ENCODE assay signal across 19 cellular contexts in genomic region chr15:68204361-68204760, GRCh38. TPM values are rescaled to one million over a fixed set of nuclear protein-coding genes. Genes with fewer than 3 reads are reported as not detected.
A peak's percentile ranks its signal among the peaks of the same experiment; 100 is the strongest.
DNase-seq lines count a peak whose midpoint lies in the region; ATAC-seq and TF ChIP-seq lines count a peak whose summit lies in the region.
"Had no signal": no experiment of that assay in that cellular context is flagged by ENCODE, and none has a peak within 500 bp of the region (broad histone marks: within the 10 kb centered on the region; RNA-seq: fewer than 3 reads in every experiment).

No MANE protein-coding gene starts in this region.

- H3K36me3 ChIP-seq in body of pancreas (replicated peaks in 1 of 2; ENCODE audit: insufficient read depth in 1 of 2, low read depth in 2 of 2) (no peaks in the 10 kb centered on the region), mucosa of rectum (ENCODE audit: control insufficient read depth in 2 of 2, insufficient read depth in 2 of 2, low read length in 2 of 2) (no peaks in the 10 kb centered on the region), transverse colon (no peaks in the 10 kb centered on the region), HAP-1 (replicated peaks) (peaks cover 32% of the 10 kb centered on the region), PC-3 (ENCODE audit: low read depth, low read length) (no peaks in the 10 kb centered on the region), neural progenitor cell (no peaks in the 10 kb centered on the region)

- peaks cover 30% of the 10 kb centered on the region for H3K4me1 Mint-ChIP-seq in T-helper 2 cell treated with Interferon-gamma antibody and Interleukin-4, amounts not matched to agents 5 μg/mL and 100 μg/mL, for 36 hours (ENCODE audit: low read depth)
- H3K4me1 Mint-ChIP-seq in neural progenitor cell, result peaks cover 39% of the 10 kb centered on the region

- no peaks in the 10 kb centered on the region for H3F3A ChIP-seq in PC-3 (ENCODE audit: low read length, unreplicated experiment)
- H3F3A ChIP-seq in neural progenitor cell (ENCODE audit: low read depth), result peaks cover 22% of the 10 kb centered on the region

- in situ Hi-C loops in transverse colon (cut with MboI; ENCODE audit: low pct_ligation_motif_present in 1 of 4, low pct_unique_long_range_greater_than_20kb in 1 of 4, low sequenced_read_pairs in 3 of 4), result no loop called here
- in situ Hi-C loops in HAP-1 (cut with MboI; ENCODE audit: low sequenced_read_pairs), result no loop called here

- CTCF ChIA-PET in PC-3 (lab: Charles Lee), result no interaction called here

- no peaks in the 10 kb centered on the region for H3K27me3 Mint-ChIP-seq in T-helper 2 cell treated with Interferon-gamma antibody and Interleukin-4, amounts not matched to agents 5 μg/mL and 100 μg/mL, for 36 hours (ENCODE audit: low read depth)
- peaks cover 8% of the 10 kb centered on the region for H3K27me3 Mint-ChIP-seq in neural progenitor cell (ENCODE audit: insufficient read depth, low read depth)
- H3K27me3 Mint-ChIP-seq: activated CD8-positive, alpha-beta T cell treated with anti-CD3 and anti-CD28 coated beads for 36 hours; activated naive CD4-positive, alpha-beta T cell treated with anti-CD3 and anti-CD28 coated beads, Interleukin-2, amount 50 U/mL, for 24 hours; activated T-cell treated with anti-CD3 and anti-CD28 coated beads, Interleukin-2, amount 50 U/mL, for 24 hours had no signal

- H2AFZ ChIP-seq in PC-3 (ENCODE audit: low read length) (no peak overlapping the region), neural progenitor cell (replicated peaks) (no peak overlapping the region)
- H2AFZ ChIP-seq: GM23248 had no signal

- POLR2A ChIA-PET in PC-3 (lab: Charles Lee; ENCODE audit: unreplicated experiment), result no interaction called here

- ATAC-seq in body of pancreas (no peak), PC-3 (no peak)
- ATAC-seq: activated CD8-positive, alpha-beta T cell treated with anti-CD3 and anti-CD28 coated beads for 36 hours; foreskin keratinocyte had no signal

- H3K4me1 ChIP-seq in body of pancreas, result peaks cover 51% of the 10 kb centered on the region
- peaks cover 22 to 39% of the 10 kb centered on the region in 2 donors for H3K4me1 ChIP-seq in mucosa of rectum (ENCODE audit: control insufficient read depth in 2 of 2, insufficient read depth in 2 of 2, low read length in 2 of 2)
- H3K4me1 ChIP-seq in transverse colon, result peaks cover 12 to 66% (median 46%) of the 10 kb centered on the region in 4 donors
- peaks cover 28% of the 10 kb centered on the region for H3K4me1 ChIP-seq in HAP-1
- no peaks in the 10 kb centered on the region for H3K4me1 ChIP-seq in PC-3 (ENCODE audit: insufficient read depth, low read length)
- H3K4me1 ChIP-seq in neural progenitor cell, result peaks cover 47% of the 10 kb centered on the region

- H3K27ac ChIP-seq in body of pancreas (peak overlapping the region in 3 of 4 donors; percentile 67 to 82 (median 81)), mucosa of rectum (ENCODE audit: low read depth in 2 of 2, low read length in 2 of 2) (peak overlapping the region; percentile 97 to 98), transverse colon (peak overlapping the region; percentile 87 to 90 (median 90)), PC-3 (ENCODE audit: low read length) (no peak overlapping the region), neural progenitor cell (no peak overlapping the region)
- H3K27ac ChIP-seq: foreskin keratinocyte, GM23248, WERI-Rb-1 had no signal

- peaks cover 8% of the 10 kb centered on the region for H3K36me3 Mint-ChIP-seq in T-helper 2 cell treated with Interferon-gamma antibody and Interleukin-4, amounts not matched to agents 5 μg/mL and 100 μg/mL, for 36 hours (ENCODE audit: low read depth)
- H3K36me3 Mint-ChIP-seq in neural progenitor cell, result peaks cover 2% of the 10 kb centered on the region
- H3K36me3 Mint-ChIP-seq: activated naive CD4-positive, alpha-beta T cell treated with anti-CD3 and anti-CD28 coated beads, Interleukin-2, amount 50 U/mL, for 24 hours had no signal

- no peak for TF ChIP-seq CTCF in body of pancreas (IDR thresholded peaks at IDR 0.05)
- no peak for TF ChIP-seq CTCF in transverse colon (IDR thresholded peaks at IDR 0.05)
- TF ChIP-seq CTCF in PC-3 (conservative IDR thresholded peaks at IDR 0.05; ENCODE audit: low read depth, low read length), result no peak
- no peak for TF ChIP-seq CTCF in neural progenitor cell (IDR thresholded peaks at IDR 0.05)

- no peak for TF ChIP-seq EP300 in transverse colon (IDR thresholded peaks at IDR 0.05; ENCODE audit: low read depth)

- peak overlapping the region; percentile 70 for H3K4me3 Mint-ChIP-seq in T-helper 2 cell treated with Interferon-gamma antibody and Interleukin-4, amounts not matched to agents 5 μg/mL and 100 μg/mL, for 36 hours
- no peak overlapping the region for H3K4me3 Mint-ChIP-seq in neural progenitor cell
- H3K4me3 Mint-ChIP-seq: activated CD8-positive, alpha-beta T cell treated with anti-CD3 and anti-CD28 coated beads for 36 hours; activated naive CD4-positive, alpha-beta T cell treated with anti-CD3 and anti-CD28 coated beads, Interleukin-2, amount 50 U/mL, for 24 hours; activated T-cell treated with anti-CD3 and anti-CD28 coated beads, Interleukin-2, amount 50 U/mL, for 24 hours had no signal

- H4K20me1 ChIP-seq in PC-3 (ENCODE audit: low read length) (no peaks in the 10 kb centered on the region), neural progenitor cell (ENCODE audit: low read depth) (peaks cover 82% of the 10 kb centered on the region)

- no peaks in the 10 kb centered on the region for H3K9me3 Mint-ChIP-seq in T-helper 2 cell treated with Interferon-gamma antibody and Interleukin-4, amounts not matched to agents 5 μg/mL and 100 μg/mL, for 36 hours
- H3K9me3 Mint-ChIP-seq in neural progenitor cell, result no peaks in the 10 kb centered on the region
- H3K9me3 Mint-ChIP-seq: activated CD8-positive, alpha-beta T cell treated with anti-CD3 and anti-CD28 coated beads for 36 hours; activated naive CD4-positive, alpha-beta T cell treated with anti-CD3 and anti-CD28 coated beads, Interleukin-2, amount 50 U/mL, for 24 hours; activated T-cell treated with anti-CD3 and anti-CD28 coated beads, Interleukin-2, amount 50 U/mL, for 24 hours had no signal

- no peak overlapping the region for H3K4me3 ChIP-seq in body of pancreas
- peak overlapping the region; percentile 76 to 86 for H3K4me3 ChIP-seq in mucosa of rectum (ENCODE audit: low read length in 2 of 2)
- peak overlapping the region; percentile 8 to 61 (median 40) for H3K4me3 ChIP-seq in transverse colon
- no peak overlapping the region for H3K4me3 ChIP-seq in HAP-1
- H3K4me3 ChIP-seq in PC-3 (ENCODE audit: low read length), result no peak overlapping the region
- no peak overlapping the region for H3K4me3 ChIP-seq in neural progenitor cell
- H3K4me3 ChIP-seq: GM23248 had no signal

- H3K9ac ChIP-seq in mucosa of rectum (ENCODE audit: low read depth in 1 of 2, low read length in 2 of 2) (peak overlapping the region; percentile 48 to 82), PC-3 (ENCODE audit: low read length) (no peak overlapping the region), neural progenitor cell (no peak overlapping the region)
- H3K9ac ChIP-seq: GM23248 had no signal

- no peaks in the 10 kb centered on the region for H3K9me3 ChIP-seq in body of pancreas
- H3K9me3 ChIP-seq in mucosa of rectum (ENCODE audit: control insufficient read depth in 2 of 2, low read length in 2 of 2), result no peaks in the 10 kb centered on the region
- no peaks in the 10 kb centered on the region for H3K9me3 ChIP-seq in transverse colon
- no peaks in the 10 kb centered on the region for H3K9me3 ChIP-seq in HAP-1
- no peaks in the 10 kb centered on the region for H3K9me3 ChIP-seq in PC-3 (ENCODE audit: low read length)
- H3K9me3 ChIP-seq in neural progenitor cell (ENCODE audit: low read depth), result no peaks in the 10 kb centered on the region

- DNase-seq in T-helper 2 cell treated with Interferon-gamma antibody and Interleukin-4, amounts not matched to agents 5 μg/mL and 100 μg/mL, for 36 hours (ENCODE audit: low spot score), result no peak
- DNase-seq in T-helper 2 cell (no peak), body of pancreas (no peak), transverse colon (no peak), HAP-1 (ENCODE audit: low spot score in 2 of 2) (no peak), PC-3 (no peak), neural progenitor cell (ENCODE audit: low spot score) (no peak)
- DNase-seq: activated CD8-positive, alpha-beta T cell treated with anti-CD3 and anti-CD28 coated beads for 36 hours; activated T-cell treated with anti-CD3 and anti-CD28 coated beads, Interleukin-2, amount 50 U/mL, for 24 hours; DMS53; foreskin keratinocyte; GM23248; NCI-H187; NK-92 treated with Interleukin-12 subunit alpha and Interleukin-12 subunit beta, amount 100 ng/mL, for 24 hours; stimulated activated CD4-positive, alpha-beta T cell treated with anti-CD3 and anti-CD28 coated beads, Interleukin-4, amount 100 ng/mL, for 4 hours; SW 1271; WERI-Rb-1 had no signal

- H3K27me3 ChIP-seq in body of pancreas (no peaks in the 10 kb centered on the region), mucosa of rectum (ENCODE audit: control insufficient read depth in 2 of 2, insufficient read depth in 2 of 2, low read length in 2 of 2) (no peaks in the 10 kb centered on the region), transverse colon (no peaks in the 10 kb centered on the region), HAP-1 (ENCODE audit: low read depth) (no peaks in the 10 kb centered on the region), PC-3 (ENCODE audit: low read length) (no peaks in the 10 kb centered on the region), neural progenitor cell (peaks cover 18% of the 10 kb centered on the region)
- H3K27me3 ChIP-seq: foreskin keratinocyte had no signal

- H3K4me2 ChIP-seq in PC-3 (ENCODE audit: low read length) (no peak overlapping the region), neural progenitor cell (no peak overlapping the region)

- TF ChIP-seq POLR2A in body of pancreas (IDR thresholded peaks at IDR 0.05) (no peak), transverse colon (IDR thresholded peaks at IDR 0.05) (no peak)

- H3K9me2 ChIP-seq in PC-3 (replicated peaks; ENCODE audit: low read length), result no peaks in the 10 kb centered on the region

- H3K27ac Mint-ChIP-seq in T-helper 2 cell treated with Interferon-gamma antibody and Interleukin-4, amounts not matched to agents 5 μg/mL and 100 μg/mL, for 36 hours, result peak overlapping the region; percentile 60
- H3K27ac Mint-ChIP-seq in neural progenitor cell, result no peak overlapping the region
- H3K27ac Mint-ChIP-seq: activated CD8-positive, alpha-beta T cell treated with anti-CD3 and anti-CD28 coated beads for 36 hours; activated naive CD4-positive, alpha-beta T cell treated with anti-CD3 and anti-CD28 coated beads, Interleukin-2, amount 50 U/mL, for 24 hours had no signal

- WGBS in body of pancreas, 2 donors, result 79 to 96% methylated on average over 3 to 7 of the region's 7 CpGs
- 67 to 71% methylated on average over 1 to 7 of the region's 7 CpGs for WGBS in transverse colon (ENCODE audit: low coverage in 1 of 2), 2 donors

- intact Hi-C loops in body of pancreas (cut with DNase I) (no loop called here), transverse colon (cut with DNase I; ENCODE audit: low total_unique reads) (no loop called here), PC-3 (cut with micrococcal nuclease) (no loop called here)

- no TSS peak for BruUV-seq in PC-3 (replicated peaks; lab: Mats Ljungman, UMichigan)

- H3K79me2 ChIP-seq in PC-3 (ENCODE audit: low read length) (no peaks in the 10 kb centered on the region), neural progenitor cell (ENCODE audit: low read depth) (no peaks in the 10 kb centered on the region)

RNA-seq across cellular contexts. Expression of gene CALML4, which starts 0.8 kb away (rescaled TPM):
- 10 to 100 TPM in 1 of 2 donors, 1 to 10 TPM in 1; 3.3 to 12.7 TPM for total RNA-seq in body of pancreas
- total RNA-seq in transverse colon, result 100 to 1,000 TPM in 1 of 4 donors, 10 to 100 TPM in 3; 56.3 to 153 (median 75.2) TPM
- 4.5 and 4.8 TPM in 2 replicates for total RNA-seq in PC-3 (2014; rRNA removed)
- total RNA-seq in neural progenitor cell (ENCODE audit: low replicate concordance), result 9.0 and 22.7 TPM in 2 replicates

RNA-seq across cellular contexts. Expression of gene CLN6, which starts 25.2 kb away (rescaled TPM):
- total RNA-seq in body of pancreas (10 to 100 TPM; 12.7 to 21.1 TPM), transverse colon (10 to 100 TPM; 13.8 to 28.1 (median 18.2) TPM), PC-3 (2014; rRNA removed) (33.4 and 42.2 TPM in 2 replicates), neural progenitor cell (ENCODE audit: low replicate concordance) (24.4 and 41.9 TPM in 2 replicates)

Comparison
In these comparisons a context has a peak if more than half of its experiments do, and no peak if none do; other contexts are left out.
1. H3K27ac ChIP-seq: peak in body of pancreas (3 of 4), mucosa of rectum (2 of 2) and transverse colon (4 of 4); none in PC-3 (single experiment) and neural progenitor cell (single experiment).
2. H3K4me3 ChIP-seq: peak in mucosa of rectum (2 of 2) and transverse colon (4 of 4); none in body of pancreas (0 of 2), HAP-1 (single experiment), PC-3 (single experiment) and neural progenitor cell (single experiment).
3. H3K9ac ChIP-seq: peak in mucosa of rectum (2 of 2); none in PC-3 (single experiment) and neural progenitor cell (single experiment).